8 cellular contexts compared by ENCODE assay signal in genomic region chr22:49992921-49993648, GRCh38. TPM values are rescaled to one million over a fixed set of nuclear protein-coding genes. Genes with fewer than 3 reads are reported as not detected.
A peak's percentile ranks its signal among the peaks of the same experiment; 100 is the strongest.
DNase-seq lines count a peak whose midpoint lies in the region; ATAC-seq and TF ChIP-seq lines count a peak whose summit lies in the region.

No MANE protein-coding gene starts in this region.

- no peaks in the 10 kb centered on the region for H3K9me2 ChIP-seq in Karpas-422 (replicated peaks; ENCODE audit: insufficient read depth, low read length)

- TF ChIP-seq CTCF in lower lobe of right lung (IDR thresholded peaks at IDR 0.05): peak; percentile 81

- H3K9me3 ChIP-seq in Karpas-422 (ENCODE audit: low read length) (no peaks in the 10 kb centered on the region), lower lobe of right lung (peaks cover 7% of the 10 kb centered on the region)

- H3K9ac ChIP-seq in Karpas-422 (ENCODE audit: low read length): no peak overlapping the region

- H3K27ac ChIP-seq in Karpas-422 (ENCODE audit: low read length) (no peak overlapping the region), cingulate gyrus (ENCODE audit: low read depth, low read length) (peak overlapping the region; percentile 93), lower lobe of right lung (no peak overlapping the region)

- no peak overlapping the region for H3K4me2 ChIP-seq in Karpas-422 (ENCODE audit: low read depth, low read length, poor library complexity, severe bottlenecking)

- DNase-seq in COR-L47 (lab: John Stamatoyannopoulos, UW) (peak; percentile 45), Karpas-422 (peak; percentile 83), lower lobe of right lung (peak; percentile 85), NCI-H2171 (lab: John Stamatoyannopoulos, UW) (no peak)
- peak; percentile 71 for DNase-seq in activated CD4-positive, CD25-positive, alpha-beta regulatory T cell treated with anti-CD3 and anti-CD28 coated beads, Interleukin-2, amount 50 U/mL, for 72 hours
- DNase-seq in stimulated activated CD8-positive, alpha-beta memory T cell treated with anti-CD3 and anti-CD28 coated beads, Interleukin-15, amount 100 ng/mL, for 4 hours (ENCODE audit: low read depth in 2 of 2): peak; percentile 50 to 51

- ATAC-seq in lower lobe of right lung (peak; percentile 85 to 92), HG03460 (IDR thresholded peaks at IDR 0.05; ENCODE audit: unreplicated experiment) (no peak)

- H3K4me3 ChIP-seq in Karpas-422 (ENCODE audit: low read length) (no peak overlapping the region), lower lobe of right lung (no peak overlapping the region)

- no peaks in the 10 kb centered on the region for H4K20me1 ChIP-seq in Karpas-422 (ENCODE audit: insufficient read depth, low read depth, low read length)

- H3K27me3 ChIP-seq in Karpas-422 (ENCODE audit: low read length) (no peaks in the 10 kb centered on the region), lower lobe of right lung (ENCODE audit: low read depth) (no peaks in the 10 kb centered on the region)

- no peaks in the 10 kb centered on the region for H3K79me2 ChIP-seq in Karpas-422 (ENCODE audit: low read length)

- H3K4me1 ChIP-seq in Karpas-422 (ENCODE audit: low read length): no peaks in the 10 kb centered on the region
- peaks cover 8% of the 10 kb centered on the region for H3K4me1 ChIP-seq in lower lobe of right lung

- H2AFZ ChIP-seq in Karpas-422 (ENCODE audit: low read length): no peak overlapping the region

- H3K36me3 ChIP-seq in Karpas-422 (ENCODE audit: insufficient read depth, low read length) (no peaks in the 10 kb centered on the region), lower lobe of right lung (no peaks in the 10 kb centered on the region)

- intact Hi-C loops in lower lobe of right lung (cut with DNase I): no loop called here

RNA-seq across cellular contexts. Expression of gene IL17REL, which starts 19.5 kb away (rescaled TPM):
- not detected in 2 replicates for total RNA-seq in Karpas-422 (2014; rRNA removed; shearing (Covaris generic); ENCODE audit: low replicate concordance)
- 0.09 TPM for total RNA-seq in lower lobe of right lung

RNA-seq across cellular contexts. Expression of gene PIM3, which starts 32.5 kb away (rescaled TPM):
- total RNA-seq in Karpas-422 (2014; rRNA removed; shearing (Covaris generic); ENCODE audit: low replicate concordance): 15.4 and 41.1 TPM in 2 replicates
- total RNA-seq in lower lobe of right lung: 94.7 TPM
